Comparison of ENCODE assay signal across 23 cellular contexts in the genomic region with DNA sequence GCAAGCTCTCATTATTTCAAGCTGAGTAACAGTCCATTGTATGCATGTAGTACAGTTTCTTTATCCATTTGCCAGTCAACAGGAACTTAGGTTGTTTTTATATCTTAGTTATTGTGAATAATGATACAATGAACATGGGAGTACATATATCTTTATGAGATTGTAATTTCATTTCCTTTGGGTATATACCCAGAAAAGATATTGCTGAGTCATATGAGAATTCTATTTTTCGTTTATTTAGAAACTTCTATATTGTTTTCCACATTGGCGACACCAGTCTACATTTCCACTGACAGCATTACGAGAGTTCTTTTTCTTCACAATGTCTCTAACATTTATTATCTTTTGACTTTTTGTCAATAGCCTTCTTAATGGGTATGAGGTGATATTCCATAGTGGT.
DNase-seq lines count a peak whose midpoint lies in the region; ATAC-seq, FAIRE-seq and TF ChIP-seq lines count a peak whose summit lies in the region.
"Had no signal": no experiment of that assay in that cellular context is flagged by ENCODE, and none has a peak within 500 bp of the region (broad histone marks: within the 10 kb centered on the region; RNA-seq: fewer than 3 reads in every experiment).

No MANE protein-coding gene starts in this region.

- no peak for DNase-seq in A549 (ENCODE audit: low read depth in 1 of 2, low spot score in 1 of 2)
- no peak for DNase-seq in HFFc6
- DNase-seq in astrocyte (ENCODE audit: low read depth) = no peak
- peak; percentile 0 for DNase-seq in osteoblast (ENCODE audit: insufficient read length, low spot score, missing footprints)
- no peak for DNase-seq in activated naive CD4-positive, alpha-beta T cell treated with Interleukin-2 at 50 U/mL for 16 hours
- DNase-seq in activated CD4-positive, CD25-positive, alpha-beta regulatory T cell (lab: John Stamatoyannopoulos, UW) = no peak
- DNase-seq: C1 segment of cervical spinal cord; Calu3; CD4-positive, alpha-beta memory T cell; COR-L47; DMS53; DMS79 treated with DMSO at 0.1 percent for 48 hours; GF-D8; GM23248; H9 had no signal

- H3K4me2 ChIP-seq in A549 = no peak overlapping the region
- no peak overlapping the region for H3K4me2 ChIP-seq in astrocyte (ENCODE audit: low read length)
- no peak overlapping the region for H3K4me2 ChIP-seq in osteoblast (ENCODE audit: insufficient read depth, low read length)

- H4K20me1 ChIP-seq in astrocyte (ENCODE audit: insufficient read depth, low read length) (no peaks in the 10 kb centered on the region), osteoblast (ENCODE audit: insufficient read depth, low read length) (no peaks in the 10 kb centered on the region)

- H3K36me3 Mint-ChIP-seq in HFFc6 (ENCODE audit: low read depth) (peaks cover 11% of the 10 kb centered on the region), astrocyte (ENCODE audit: low read depth, unreplicated experiment) (peaks cover 2% of the 10 kb centered on the region)
- H3K36me3 Mint-ChIP-seq: CD4-positive, alpha-beta memory T cell had no signal

- H3K79me2 ChIP-seq in astrocyte (ENCODE audit: insufficient read depth, low read length) (no peaks in the 10 kb centered on the region), osteoblast (ENCODE audit: insufficient read depth, low read length) (no peaks in the 10 kb centered on the region)

- H3K4me1 ChIP-seq in A549 (peaks cover 34% of the 10 kb centered on the region), astrocyte (ENCODE audit: insufficient read depth, low read length) (peaks cover 31% of the 10 kb centered on the region), osteoblast (ENCODE audit: insufficient read depth, low read length) (peaks cover 32% of the 10 kb centered on the region)

- no peak for TF ChIP-seq EP300 in A549 (IDR thresholded peaks at IDR 0.05)

- POLR2A ChIA-PET in A549 (lab: Yijun Ruan, JAX) = no interaction called here

- no peak overlapping the region for H3K4me3 Mint-ChIP-seq in HFFc6
- H3K4me3 Mint-ChIP-seq in astrocyte (ENCODE audit: unreplicated experiment) = no peak overlapping the region
- H3K4me3 Mint-ChIP-seq: CD4-positive, alpha-beta memory T cell; H9 had no signal

- H2AFZ ChIP-seq in astrocyte (ENCODE audit: low read depth, low read length) (no peak overlapping the region), osteoblast (ENCODE audit: low read length) (no peak overlapping the region)
- H2AFZ ChIP-seq: GM23248 had no signal

- H3K4me3 ChIP-seq in A549 (no peak overlapping the region), astrocyte (ENCODE audit: insufficient read depth, low read depth, low read length) (no peak overlapping the region), osteoblast (ENCODE audit: insufficient read depth, low read length) (no peak overlapping the region)
- H3K4me3 ChIP-seq: GM23248 had no signal

- H3K27ac ChIP-seq in A549 (peak overlapping the region; percentile 91 to 98), astrocyte (ENCODE audit: low read depth, low read length) (no peak overlapping the region), osteoblast (ENCODE audit: low read depth, low read length) (no peak overlapping the region)
- H3K27ac ChIP-seq: 22Rv1 had no signal

- H3K27ac Mint-ChIP-seq in HFFc6 (peak overlapping the region; percentile 35), astrocyte (ENCODE audit: unreplicated experiment) (peak overlapping the region; percentile 88)
- H3K27ac Mint-ChIP-seq: CD4-positive, alpha-beta memory T cell; H9 had no signal

- H3K4me1 Mint-ChIP-seq in HFFc6 (ENCODE audit: low read depth) = peaks cover 54% of the 10 kb centered on the region
- peaks cover 45% of the 10 kb centered on the region for H3K4me1 Mint-ChIP-seq in astrocyte (ENCODE audit: low read depth, unreplicated experiment)
- H3K4me1 Mint-ChIP-seq: CD4-positive, alpha-beta memory T cell had no signal

- ATAC-seq in A549 (no peak), HG03025 (IDR thresholded peaks at IDR 0.05; ENCODE audit: low FRiP score, unreplicated experiment) (no peak), GM21423 (IDR thresholded peaks at IDR 0.05; ENCODE audit: unreplicated experiment) (no peak)
- ATAC-seq: HCT116 had no signal

- no peaks in the 10 kb centered on the region for H3K36me3 ChIP-seq in astrocyte (ENCODE audit: insufficient read depth, low read length)
- no peaks in the 10 kb centered on the region for H3K36me3 ChIP-seq in osteoblast (ENCODE audit: insufficient read depth, low read length)

- no peak for TF ChIP-seq POLR2A in A549 (IDR thresholded peaks at IDR 0.05; ENCODE audit: low read length)

- CTCF ChIA-PET in A549 (lab: Yijun Ruan, JAX) = no interaction called here

- H3K9me3 Mint-ChIP-seq in HFFc6 (peaks cover 5% of the 10 kb centered on the region; the same call in 1 of the 2 replicates), astrocyte (ENCODE audit: unreplicated experiment) (peaks cover 6% of the 10 kb centered on the region)

- FAIRE-seq in A549 (lab: Jason Lieb, UNC) = no peak
- FAIRE-seq in astrocyte (lab: Jason Lieb, UNC) = no peak
- FAIRE-seq: A204.1, GM12891, GM18507, H1 had no signal

- 90% methylated on average over 3 of the region's 3 CpGs for whole genome bisulfite sequencing in A549 (ENCODE audit: missing lambda C conversion rate)

- H3K27me3 Mint-ChIP-seq in HFFc6 (ENCODE audit: insufficient read depth) (no peaks in the 10 kb centered on the region), astrocyte (ENCODE audit: low read depth, unreplicated experiment) (no peaks in the 10 kb centered on the region)
- H3K27me3 Mint-ChIP-seq: CD4-positive, alpha-beta memory T cell had no signal

- H3K9ac ChIP-seq in astrocyte (ENCODE audit: low read length) = no peak overlapping the region
- H3K9ac ChIP-seq: GM23248 had no signal

- TF ChIP-seq CTCF in A549 (IDR thresholded peaks at IDR 0.05) (no peak), HFFc6 (IDR thresholded peaks at IDR 0.05) (no peak), astrocyte (IDR thresholded peaks at IDR 0.05; ENCODE audit: insufficient read depth, low read depth, low read length) (no peak), osteoblast (IDR thresholded peaks at IDR 0.05; ENCODE audit: extremely low read depth, low read depth, low read length) (no peak)

- TF ChIP-seq RAD21 in A549 (conservative IDR thresholded peaks at IDR 0.05 in 1 of 2, IDR thresholded peaks at IDR 0.05 in 1 of 2) = no peak

- H3K27me3 ChIP-seq in astrocyte (ENCODE audit: insufficient read depth, low read length) (no peaks in the 10 kb centered on the region), osteoblast (ENCODE audit: insufficient read depth, low read length) (no peaks in the 10 kb centered on the region)

- H3K9me3 ChIP-seq in A549 (peaks cover 37% of the 10 kb centered on the region), astrocyte (ENCODE audit: insufficient read depth, low read depth, low read length) (peaks cover 3% of the 10 kb centered on the region), osteoblast (ENCODE audit: low read depth, low read length) (no peaks in the 10 kb centered on the region)

TF ChIP-seq in A549, 52 proteins besides CTCF, POLR2A, EP300 and RAD21:
- TF ChIP-seq MAFK (IDR thresholded peaks at IDR 0.05; ENCODE audit: partially characterized antibody) = peak; percentile 82
- TF ChIP-seq KDM5A (IDR thresholded peaks at IDR 0.05) = no peak
- TF ChIP-seq, protein P1, sequence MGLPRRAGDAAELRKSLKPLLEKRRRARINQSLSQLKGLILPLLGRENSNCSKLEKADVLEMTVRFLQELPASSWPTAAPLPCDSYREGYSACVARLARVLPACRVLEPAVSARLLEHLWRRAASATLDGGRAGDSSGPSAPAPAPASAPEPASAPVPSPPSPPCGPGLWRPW (IDR thresholded peaks at IDR 0.05) = no peak
- TF ChIP-seq HOXB5 (CRISPR knock-in tag; IDR thresholded peaks at IDR 0.05) = no peak
- TF ChIP-seq ZFP36 (IDR thresholded peaks at IDR 0.05; ENCODE audit: borderline replicate concordance, partially characterized antibody) = no peak
- no peak for TF ChIP-seq HOXA7 (CRISPR knock-in tag; IDR thresholded peaks at IDR 0.05)
- TF ChIP-seq NFE2L2 (conservative IDR thresholded peaks at IDR 0.05; ENCODE audit: low read length) = peak; percentile 56
- TF ChIP-seq RARB (CRISPR knock-in tag; IDR thresholded peaks at IDR 0.05) = no peak
- TF ChIP-seq FOSB (CRISPR knock-in tag; IDR thresholded peaks at IDR 0.05) = no peak
- TF ChIP-seq, protein P2, sequence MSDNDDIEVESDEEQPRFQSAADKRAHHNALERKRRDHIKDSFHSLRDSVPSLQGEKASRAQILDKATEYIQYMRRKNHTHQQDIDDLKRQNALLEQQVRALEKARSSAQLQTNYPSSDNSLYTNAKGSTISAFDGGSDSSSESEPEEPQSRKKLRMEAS (IDR thresholded peaks at IDR 0.05) = no peak
- TF ChIP-seq, protein P3, sequence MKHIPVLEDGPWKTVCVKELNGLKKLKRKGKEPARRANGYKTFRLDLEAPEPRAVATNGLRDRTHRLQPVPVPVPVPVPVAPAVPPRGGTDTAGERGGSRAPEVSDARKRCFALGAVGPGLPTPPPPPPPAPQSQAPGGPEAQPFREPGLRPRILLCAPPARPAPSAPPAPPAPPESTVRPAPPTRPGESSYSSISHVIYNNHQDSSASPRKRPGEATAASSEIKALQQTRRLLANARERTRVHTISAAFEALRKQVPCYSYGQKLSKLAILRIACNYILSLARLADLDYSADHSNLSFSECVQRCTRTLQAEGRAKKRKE (CRISPR knock-in tag; IDR thresholded peaks at IDR 0.05; ENCODE audit: low read depth) = no peak
- TF ChIP-seq BHLHE40 (IDR thresholded peaks at IDR 0.05; ENCODE audit: low read depth, low read length) = no peak
- TF ChIP-seq ZC3H11A (IDR thresholded peaks at IDR 0.05) = no peak
- TF ChIP-seq TFCP2L1 (CRISPR knock-in tag; IDR thresholded peaks at IDR 0.05) = no peak
- TF ChIP-seq NR3C1 (IDR thresholded peaks at IDR 0.05) = no peak

Comparison
In these comparisons a context has a peak if more than half of its experiments do, and no peak if none do; other contexts are left out.
1. H3K27ac ChIP-seq: peak in A549 (2 of 2); none in astrocyte (single experiment) and osteoblast (single experiment).